In the genomic region with DNA sequence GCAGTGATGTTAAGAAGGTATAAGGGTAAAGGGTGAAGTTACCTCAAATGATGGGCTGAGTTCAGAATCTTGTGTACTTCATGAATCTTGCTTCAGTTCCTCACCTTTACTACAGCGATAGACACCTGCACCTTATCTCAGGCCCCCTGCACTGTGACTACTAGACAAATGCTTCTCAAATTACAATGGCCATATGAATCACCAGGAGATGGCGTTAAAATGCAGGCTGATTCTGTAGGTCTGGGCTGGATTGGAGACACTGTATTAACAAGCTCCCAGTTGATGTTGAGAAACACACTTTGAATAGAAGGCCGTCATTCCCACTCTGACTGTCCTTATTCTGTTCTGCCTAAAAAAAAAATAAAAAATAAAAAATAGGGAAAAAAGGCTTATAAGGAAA, we compare ENCODE assay signal across 9 cellular contexts. TPM values are rescaled to one million over a fixed set of nuclear protein-coding genes. Genes with fewer than 3 reads are reported as not detected.
A peak's percentile ranks its signal among the peaks of the same experiment; 100 is the strongest.
DNase-seq lines count a peak whose midpoint lies in the region; ATAC-seq, FAIRE-seq and TF ChIP-seq lines count a peak whose summit lies in the region.
"Had no signal": no experiment of that assay in that cellular context is flagged by ENCODE, and none has a peak within 500 bp of the region (broad histone marks: within the 10 kb centered on the region; RNA-seq: fewer than 3 reads in every experiment).

No MANE protein-coding gene starts in this region.

- CTCF ChIA-PET in A549 (lab: Yijun Ruan, JAX) (interaction anchor here (0.7 to 4.0 kb wide), 8 partner anchors 9 to 499 kb away, joined by 3 to 36 read pairs (median 4); a partner anchor contains a TSS), HCT116 (lab: Charles Lee) (no interaction called here)
- CTCF ChIA-PET in activated CD4-positive, alpha-beta T cell treated with anti-CD3 and anti-CD28 coated beads for 36 hours (lab: Charles Lee), result interaction anchor here (1.5 kb wide), 1 partner anchor 35 kb away, joined by 5 read pairs; no protein-coding TSS in a partner anchor

- TF ChIP-seq CTCF in A549 (IDR thresholded peaks at IDR 0.05) (peak; percentile 46), HCT116 (IDR thresholded peaks at IDR 0.05 in 2 of 3, conservative IDR thresholded peaks at IDR 0.05 in 1 of 3; ENCODE audit: borderline replicate concordance in 1 of 3, insufficient read depth in 1 of 3, low read depth in 2 of 3, low read length in 2 of 3) (peak in 1 of 3 experiments; percentile 42; a peak in 3 of 6 replicates), foreskin fibroblast (IDR thresholded peaks at IDR 0.05; ENCODE audit: low read depth, low read length) (peak; percentile 53), suprapubic skin (IDR thresholded peaks at IDR 0.05) (peak in 1 of 2 donors; percentile 6)

- no peak for TF ChIP-seq EP300 in A549 (IDR thresholded peaks at IDR 0.05)
- no peak for TF ChIP-seq EP300 in suprapubic skin (IDR thresholded peaks at IDR 0.05)

- H3K27ac Mint-ChIP-seq in activated CD4-positive, alpha-beta T cell treated with anti-CD3 and anti-CD28 coated beads for 36 hours, result no peak overlapping the region

- DNase-seq in A549 (ENCODE audit: low read depth in 1 of 2, low spot score in 1 of 2) (peak; percentile 18 to 45), HCT116 (ENCODE audit: low read depth, low spot score) (peak; percentile 6), RKO (ENCODE audit: low spot score) (peak; percentile 23), foreskin fibroblast (peak in 1 of 2 donors; percentile 51), suprapubic skin (ENCODE audit: low spot score in 2 of 2) (no peak)
- no peak for DNase-seq in activated CD4-positive, alpha-beta T cell treated with anti-CD3 and anti-CD28 coated beads for 48 hours
- no peak for DNase-seq in activated CD4-positive, alpha-beta T cell treated with anti-CD3 and anti-CD28 coated beads for 36 hours

- intact Hi-C loops in HCT116 (cut with micrococcal nuclease), result loop anchor here (1.0 kb wide), 1 partner anchor 464 kb away; no protein-coding TSS in a partner anchor
- intact Hi-C loops in activated CD4-positive, alpha-beta T cell treated with anti-CD3 and anti-CD28 coated beads for 36 hours (cut with DNase I, micrococcal nuclease), result no loop called here

- no peak overlapping the region for H3K9ac ChIP-seq in HCT116 (ENCODE audit: low read length)

- FAIRE-seq in A549 (lab: Jason Lieb, UNC), result no peak
- FAIRE-seq: G401.6 had no signal

- H3K4me1 ChIP-seq in A549 (peaks cover 6% of the 10 kb centered on the region; the same call in 1 of the 3 replicates), HCT116 (ENCODE audit: control insufficient read depth in 1 of 2, insufficient read depth in 2 of 2, low read length in 2 of 2) (no peaks in the 10 kb centered on the region), suprapubic skin (no peaks in the 10 kb centered on the region)

- peak; percentile 90 to 91 for ATAC-seq in A549
- peak; percentile 89 for ATAC-seq in HCT116
- no peak for ATAC-seq in GM21717 (IDR thresholded peaks at IDR 0.05; ENCODE audit: unreplicated experiment)
- no peak for ATAC-seq in activated CD4-positive, alpha-beta T cell treated with anti-CD3 and anti-CD28 coated beads for 36 hours

- no peaks in the 10 kb centered on the region for H3K79me2 ChIP-seq in HCT116 (ENCODE audit: insufficient read depth, low read length)

- H3K4me3 ChIP-seq in A549 (no peak overlapping the region), HCT116 (replicated peaks in 1 of 2; ENCODE audit: low read depth in 1 of 2, low read length in 2 of 2) (no peak overlapping the region), foreskin fibroblast (ENCODE audit: low read depth in 1 of 2, low read length in 2 of 2) (no peak overlapping the region), suprapubic skin (no peak overlapping the region)

- H3K4me3 Mint-ChIP-seq in activated CD4-positive, alpha-beta T cell treated with anti-CD3 and anti-CD28 coated beads for 36 hours, result no peak overlapping the region

- no peak overlapping the region for H3K27ac ChIP-seq in A549
- H3K27ac ChIP-seq in HCT116 (ENCODE audit: low read depth, low read length), result no peak overlapping the region
- H3K27ac ChIP-seq in suprapubic skin, result no peak overlapping the region

- H3K27me3 ChIP-seq in HCT116 (ENCODE audit: insufficient read depth, low read length) (no peaks in the 10 kb centered on the region), suprapubic skin (no peaks in the 10 kb centered on the region)

- H3K4me2 ChIP-seq in A549, result no peak overlapping the region
- H3K4me2 ChIP-seq in HCT116 (ENCODE audit: low read length), result no peak overlapping the region

- POLR2A ChIA-PET in A549 (lab: Yijun Ruan, JAX), result interaction anchor here (0.6 to 1.5 kb wide), 4 partner anchors 9 to 464 kb away, joined by 3 to 10 read pairs (median 4); no protein-coding TSS in a partner anchor
- POLR2A ChIA-PET in HCT116 (lab: Charles Lee), result no interaction called here
- POLR2A ChIA-PET in activated CD4-positive, alpha-beta T cell treated with anti-CD3 and anti-CD28 coated beads for 36 hours (lab: Charles Lee), result interaction anchor here (0.8 kb wide), 1 partner anchor 9 kb away, joined by 3 read pairs; no protein-coding TSS in a partner anchor

- RAD21 ChIA-PET in HCT116 (lab: Charles Lee; ENCODE audit: low non-redundant PET in 1 of 2, low total read pairs in 2 of 2, uncharacterized antibody in 2 of 2, unreplicated experiment in 2 of 2), result no interaction called here

- 70% methylated on average over 3 of the region's 3 CpGs for WGBS in A549 (ENCODE audit: missing lambda C conversion rate)
- 70% methylated on average over 3 of the region's 3 CpGs for WGBS in suprapubic skin

- peaks cover 39 to 40% of the 10 kb centered on the region in 2 experiments for H3K36me3 ChIP-seq in HCT116 (ENCODE audit: control insufficient read depth in 1 of 2, insufficient read depth in 2 of 2, low read length in 2 of 2)
- H3K36me3 ChIP-seq in suprapubic skin, result peaks cover 81% of the 10 kb centered on the region

- no peaks in the 10 kb centered on the region for H3K4me1 Mint-ChIP-seq in activated CD4-positive, alpha-beta T cell treated with anti-CD3 and anti-CD28 coated beads for 36 hours

- H3K36me3 Mint-ChIP-seq in activated CD4-positive, alpha-beta T cell treated with anti-CD3 and anti-CD28 coated beads for 36 hours (ENCODE audit: low read depth), result peaks cover 89% of the 10 kb centered on the region

- peaks cover 10% of the 10 kb centered on the region for H3K9me3 Mint-ChIP-seq in activated CD4-positive, alpha-beta T cell treated with anti-CD3 and anti-CD28 coated beads for 36 hours (ENCODE audit: low read depth)

- BruUV-seq in HCT116 (replicated peaks; lab: Mats Ljungman, UMichigan), result no TSS peak

- no peaks in the 10 kb centered on the region for H3K9me3 ChIP-seq in A549
- no peaks in the 10 kb centered on the region for H3K9me3 ChIP-seq in HCT116 (ENCODE audit: control insufficient read depth in 1 of 2, insufficient read depth in 1 of 2, low read depth in 1 of 2, low read length in 2 of 2)
- H3K9me3 ChIP-seq in suprapubic skin, result no peaks in the 10 kb centered on the region

- H3K27me3 Mint-ChIP-seq in activated CD4-positive, alpha-beta T cell treated with anti-CD3 and anti-CD28 coated beads for 36 hours, result no peaks in the 10 kb centered on the region

- TF ChIP-seq POLR2A in A549 (IDR thresholded peaks at IDR 0.05; ENCODE audit: low read length) (no peak), HCT116 (IDR thresholded peaks at IDR 0.05; ENCODE audit: borderline replicate concordance, extremely low read depth, insufficient read depth, insufficient read length) (no peak), suprapubic skin (IDR thresholded peaks at IDR 0.05) (no peak)

- peak; percentile 42 to 54 for TF ChIP-seq RAD21 in A549 (conservative IDR thresholded peaks at IDR 0.05 in 1 of 2, IDR thresholded peaks at IDR 0.05 in 1 of 2)
- peak; percentile 45; the same call in 1 of the 2 replicates for TF ChIP-seq RAD21 in HCT116 (IDR thresholded peaks at IDR 0.05; ENCODE audit: low read depth)

- no peaks in the 10 kb centered on the region for H3K9me2 ChIP-seq in HCT116 (ENCODE audit: insufficient read depth)

- no peaks in the 10 kb centered on the region for H4K20me1 ChIP-seq in HCT116 (ENCODE audit: insufficient read depth)

- no peak overlapping the region for H2AFZ ChIP-seq in HCT116 (ENCODE audit: low read depth, low read length, poor library complexity, severe bottlenecking)

TF ChIP-seq in A549, 52 proteins besides CTCF, POLR2A, EP300 and RAD21 (continues in another document):
- TF ChIP-seq SMC3 (IDR thresholded peaks at IDR 0.05), result peak; percentile 48; the same call in 2 of the 3 replicates
- TF ChIP-seq KDM5A (IDR thresholded peaks at IDR 0.05), result no peak
- no peak for TF ChIP-seq CHD4 (IDR thresholded peaks at IDR 0.05; ENCODE audit: borderline replicate concordance)
- TF ChIP-seq POLR2AphosphoS2 (conservative IDR thresholded peaks at IDR 0.05; ENCODE audit: low read length), result no peak
- TF ChIP-seq HOXA7 (CRISPR knock-in tag; IDR thresholded peaks at IDR 0.05), result no peak
- TF ChIP-seq FOSL2 (IDR thresholded peaks at IDR 0.05), result no peak
- TF ChIP-seq FOSL2 (CRISPR knock-in tag; IDR thresholded peaks at IDR 0.05), result no peak

TF ChIP-seq in HCT116, 20 proteins besides CTCF, POLR2A, EP300 and RAD21:
- TF ChIP-seq, protein P1, sequence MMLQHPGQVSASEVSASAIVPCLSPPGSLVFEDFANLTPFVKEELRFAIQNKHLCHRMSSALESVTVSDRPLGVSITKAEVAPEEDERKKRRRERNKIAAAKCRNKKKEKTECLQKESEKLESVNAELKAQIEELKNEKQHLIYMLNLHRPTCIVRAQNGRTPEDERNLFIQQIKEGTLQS (IDR thresholded peaks at IDR 0.05), result no peak

RNA-seq across cellular contexts. Expression of a gene that starts 29.8 kb away (rescaled TPM):
- polyA plus RNA-seq in A549 (2011; rRNA removed) (247 and 398 TPM in 2 replicates), A549 (2017; fragmentation: RNase III; extraction: RNeasy Plus Mini Kit Qiagen cat#74134 plus additional on column Dnase treatment) (287 to 324 TPM (median 293 TPM) in 3 replicates)
- 69.3 and 74.2 TPM in 2 replicates for polyA plus RNA-seq in A549 (2012; cell fraction: cytosol; rRNA removed)
- 42.7 and 63.1 TPM in 2 replicates for polyA plus RNA-seq in A549 (2012; cell fraction: nucleus; rRNA removed)
- polyA minus RNA-seq in A549 (2011; rRNA and poly(A)+ RNA removed), result 107 and 116 TPM in 2 replicates
- total RNA-seq in HCT116 (2021; ENCODE audit: unreplicated experiment) (291 TPM), suprapubic skin (10 to 100 TPM; 30.0 to 60.0 (median 39.2) TPM)
- polyA plus RNA-seq in HCT116 (2012), result 108 and 149 TPM in 2 replicates
- total RNA-seq in activated CD4-positive, alpha-beta T cell treated with anti-CD3 and anti-CD28 coated beads for 36 hours, result 100 to 1,000 TPM; 285 to 357 TPM

Comparison
In these comparisons a context has a peak if more than half of its experiments do, and no peak if none do; other contexts are left out.
1. ATAC-seq: peak in A549 (2 of 2) and HCT116 (single experiment); none in GM21717 (single experiment) and activated CD4-positive, alpha-beta T cell treated with anti-CD3 and anti-CD28 coated beads for 36 hours (single experiment).
2. DNase-seq: peak in A549 (2 of 2), HCT116 (single experiment) and RKO (single experiment); none in activated CD4-positive, alpha-beta T cell treated with anti-CD3 and anti-CD28 coated beads for 48 hours (single experiment), suprapubic skin (0 of 2) and activated CD4-positive, alpha-beta T cell treated with anti-CD3 and anti-CD28 coated beads for 36 hours (single experiment).